ENCODE assay signal across 8 cellular contexts in genomic region chrX:118346258-118347094, GRCh38. TPM values are rescaled to one million over a fixed set of nuclear protein-coding genes. Genes with fewer than 3 reads are reported as not detected.
DNase-seq lines count a peak whose midpoint lies in the region; ATAC-seq and TF ChIP-seq lines count a peak whose summit lies in the region.

No MANE protein-coding gene starts in this region.

- WGBS in gastroesophageal sphincter (ENCODE audit: low coverage in 1 of 2), 2 donors, result 28% methylated on average over 9 of the region's 51 CpGs; no CpG with 5 or more reads in 1 of the 2 donors
- 29 to 41% (median 38%) methylated on average over 49 to 51 of the region's 51 CpGs for WGBS in ovary, 3 donors

- BruUV-seq in OCI-LY7 (replicated peaks; lab: Mats Ljungman, UMichigan), result no TSS peak

- peak overlapping the region; percentile 97 for H3K4me2 ChIP-seq in OCI-LY7 (ENCODE audit: low read length)

- no peaks in the 10 kb centered on the region for H3K27me3 Mint-ChIP-seq in type B pancreatic cell

- POLR2A ChIA-PET in OCI-LY7 (lab: Charles Lee), result interaction anchor here (0.6 kb wide), 1 partner anchor 128 kb away, joined by 4 read pairs; no protein-coding TSS in a partner anchor

- H3K79me2 ChIP-seq in OCI-LY7 (ENCODE audit: insufficient read depth, low read depth, low read length), result peaks cover 46% of the 10 kb centered on the region

- H4K20me1 ChIP-seq in OCI-LY7 (ENCODE audit: insufficient read depth, low read length), result peaks cover 9% of the 10 kb centered on the region; the same call in 1 of the 2 replicates

- TF ChIP-seq EP300 in gastroesophageal sphincter (IDR thresholded peaks at IDR 0.05), result no peak
- no peak for TF ChIP-seq EP300 in ovary (IDR thresholded peaks at IDR 0.05)

- H3K9me2 ChIP-seq in OCI-LY7 (ENCODE audit: insufficient read depth, low read length), result no peaks in the 10 kb centered on the region

- H3K36me3 Mint-ChIP-seq in type B pancreatic cell, result no peaks in the 10 kb centered on the region

- no peaks in the 10 kb centered on the region for H3K36me3 ChIP-seq in OCI-LY7 (ENCODE audit: insufficient read depth, low read length)
- H3K36me3 ChIP-seq in gastroesophageal sphincter, result no peaks in the 10 kb centered on the region
- no peaks in the 10 kb centered on the region for H3K36me3 ChIP-seq in ovary

- H3K9me3 Mint-ChIP-seq in type B pancreatic cell, result no peaks in the 10 kb centered on the region

- H3K4me1 Mint-ChIP-seq in type B pancreatic cell (ENCODE audit: unreplicated experiment), result peaks cover 9% of the 10 kb centered on the region

- ATAC-seq in GM18861 (IDR thresholded peaks at IDR 0.05; ENCODE audit: unreplicated experiment) (peak; percentile 9), HG03135 (IDR thresholded peaks at IDR 0.05; ENCODE audit: unreplicated experiment) (peak; percentile 31), gastroesophageal sphincter (peak; percentile 21)

- H3K27ac ChIP-seq in 22Rv1, result peak overlapping the region; percentile 94
- peak overlapping the region; percentile 79 for H3K27ac ChIP-seq in OCI-LY7 (ENCODE audit: low read depth, low read length, poor library complexity, severe bottlenecking)
- H3K27ac ChIP-seq in gastroesophageal sphincter, result peak overlapping the region; percentile 86 to 94 (median 90)
- peak overlapping the region; percentile 88 to 95 for H3K27ac ChIP-seq in ovary

- H3K4me3 ChIP-seq in OCI-LY7 (ENCODE audit: low read depth, low read length, poor library complexity, severe bottlenecking), result peak overlapping the region; percentile 93
- H3K4me3 ChIP-seq in gastroesophageal sphincter, result peak overlapping the region; percentile 72 to 98
- peak overlapping the region; percentile 54 for H3K4me3 ChIP-seq in ovary

- H2AFZ ChIP-seq in OCI-LY7 (ENCODE audit: low read length), result peak overlapping the region; percentile 93; the same call in 1 of the 2 replicates

- H3K4me1 ChIP-seq in OCI-LY7 (ENCODE audit: insufficient read depth, low read length, poor library complexity, severe bottlenecking) (peaks cover 31% of the 10 kb centered on the region), gastroesophageal sphincter (peaks cover 0 to 45% (median 0%) of the 10 kb centered on the region in 3 donors), ovary (ENCODE audit: insufficient read depth) (no peaks in the 10 kb centered on the region)

- peak overlapping the region; percentile 95 for H3K4me3 Mint-ChIP-seq in type B pancreatic cell

- no peaks in the 10 kb centered on the region for H3K9me3 ChIP-seq in OCI-LY7 (ENCODE audit: low read length)
- H3K9me3 ChIP-seq in gastroesophageal sphincter, result no peaks in the 10 kb centered on the region
- no peaks in the 10 kb centered on the region for H3K9me3 ChIP-seq in ovary

- CTCF ChIA-PET in OCI-LY7 (lab: Charles Lee; ENCODE audit: unreplicated experiment), result no interaction called here

- intact Hi-C loops in OCI-LY7 (cut with micrococcal nuclease; ENCODE audit: unreplicated experiment) (loop anchor here (2.0 to 10.0 kb wide), 3 partner anchors 134 to 258 kb away; partner anchors contain the start of gene DOCK11), ovary (cut with DNase I) (no loop called here)

- DNase-seq in OCI-LY7 (ENCODE audit: low spot score) (peak; percentile 54), ovary (peak in 3 of 5 donors; percentile 33 to 47 (median 44)), type B pancreatic cell (ENCODE audit: extremely low spot score, unreplicated experiment) (peak; percentile 71)
- peak; percentile 26 for DNase-seq in activated effector memory CD4-positive, alpha-beta T cell treated with Interleukin-2 at 50 U/mL for 16 hours

- no peak for TF ChIP-seq CTCF in 22Rv1 (IDR thresholded peaks at IDR 0.05)
- TF ChIP-seq CTCF in OCI-LY7 (conservative IDR thresholded peaks at IDR 0.05; ENCODE audit: low read length), result peak; percentile 44; the same call in 1 of the 2 replicates
- peak in 1 of 4 experiments; percentile 30 for TF ChIP-seq CTCF in gastroesophageal sphincter (IDR thresholded peaks at IDR 0.05)
- TF ChIP-seq CTCF in ovary (IDR thresholded peaks at IDR 0.05), result no peak
- TF ChIP-seq CTCF in type B pancreatic cell (conservative IDR thresholded peaks at IDR 0.05), result peak; percentile 22

- peak overlapping the region; percentile 98 for H3K27ac Mint-ChIP-seq in type B pancreatic cell

- no peak for TF ChIP-seq POLR2A in gastroesophageal sphincter (IDR thresholded peaks at IDR 0.05)
- no peak for TF ChIP-seq POLR2A in ovary (IDR thresholded peaks at IDR 0.05)

- H3K27me3 ChIP-seq in gastroesophageal sphincter (no peaks in the 10 kb centered on the region), ovary (no peaks in the 10 kb centered on the region)

RNA-seq across cellular contexts. Expression of gene WDR44, which starts 0.6 kb away (rescaled TPM):
- 9.3 and 9.4 TPM in 2 replicates for total RNA-seq in OCI-LY7 (2014; rRNA removed; shearing (Covaris generic))
- total RNA-seq in OCI-LY7 (2022) (9.9 and 11.2 TPM in 2 replicates), gastroesophageal sphincter (10 to 100 TPM; 26.4 to 35.3 (median 33.3) TPM), ovary (10 to 100 TPM; 11.0 to 17.9 (median 15.3) TPM), type B pancreatic cell (ENCODE audit: low replicate concordance) (9.3 and 9.5 TPM in 2 replicates)
- polyA plus RNA-seq in ovary, result 10 to 100 TPM in 1 of 2 donors, 1 to 10 TPM in 1; 6.1 to 17.2 TPM

Comparison
In these comparisons a context has a peak if more than half of its experiments do, and no peak if none do; other contexts are left out.
1. Peak in every context shown above with its lines: DNase-seq, ATAC-seq, H3K4me3 ChIP-seq and H3K27ac ChIP-seq.
2. CTCF ChIP-seq: peak in OCI-LY7 (single experiment) and type B pancreatic cell (single experiment); none in 22Rv1 (single experiment) and ovary (0 of 3).